11 cellular contexts compared by ENCODE assay signal in the genomic region with DNA sequence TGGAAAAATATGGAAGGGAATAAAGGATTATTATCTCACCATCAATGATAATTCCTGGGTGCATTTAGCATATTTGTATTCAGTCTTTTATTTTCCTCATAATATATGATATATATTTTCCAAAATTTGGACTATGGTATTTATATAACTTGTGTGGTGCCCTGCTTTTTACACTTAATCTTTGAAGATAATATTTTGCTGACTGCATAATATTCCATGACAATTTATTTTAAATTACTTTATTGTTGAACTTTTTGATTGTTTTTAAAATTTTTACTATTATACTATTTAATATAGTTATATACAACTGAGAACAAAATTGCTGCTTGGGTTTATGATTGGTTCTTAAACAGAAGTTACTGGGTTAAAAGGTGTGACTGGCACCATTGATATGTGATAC.
"Had no signal": no experiment of that assay in that cellular context is flagged by ENCODE, and none has a peak within 500 bp of the region (broad histone marks: within the 10 kb centered on the region; RNA-seq: fewer than 3 reads in every experiment).

No MANE protein-coding gene starts in this region.

- H3K9me3 ChIP-seq: HAP-1 had no signal

- FAIRE-seq: H1, H54 had no signal

- ATAC-seq: GM23338, HCT116 had no signal

- H3K4me3 ChIP-seq: GM23248, GM23338, HAP-1 had no signal

- H3K4me2 ChIP-seq: GM23338 had no signal

- H3K4me3 Mint-ChIP-seq: GM23338, H9, HFFc6 had no signal

- H3K27ac Mint-ChIP-seq: GM23338, H9, HFFc6 had no signal

- H3K36me3 ChIP-seq: HAP-1 had no signal

- H3K4me1 ChIP-seq: HAP-1 had no signal

- H3K9me3 Mint-ChIP-seq: GM23338, H9, HFFc6 had no signal

- H2AFZ ChIP-seq: GM23248, GM23338 had no signal

- H3K27ac ChIP-seq: GM23248 had no signal

- H3K9ac ChIP-seq: GM23248 had no signal

- DNase-seq: GM23248, GOT3, H7, H9, HCEC 1CT, HFFc6 had no signal
